In genomic region chr20:31962741-31963140, GRCh38 we compare ENCODE assay signal across 1 cellular context.
TF ChIP-seq lines count a peak whose summit lies in the region.

No MANE protein-coding gene starts in this region.

TF ChIP-seq in SK-N-SH, 30 proteins besides CTCF, POLR2A, EP300 and RAD21 (continued from another document):
- TF ChIP-seq USF1 (IDR thresholded peaks at IDR 0.05; ENCODE audit: borderline replicate concordance, low read depth) (no peak), USF2 (IDR thresholded peaks at IDR 0.05; ENCODE audit: borderline replicate concordance, low read depth, low read length) (no peak), RXRA (IDR thresholded peaks at IDR 0.05; ENCODE audit: borderline replicate concordance, low read depth) (no peak), RFX5 (IDR thresholded peaks at IDR 0.05; ENCODE audit: low read length) (no peak), CHD2 (IDR thresholded peaks at IDR 0.05; ENCODE audit: low read length, partially characterized antibody) (no peak), SMC3 (IDR thresholded peaks at IDR 0.05; ENCODE audit: low read depth, low read length) (no peak), SIN3A (IDR thresholded peaks at IDR 0.05; ENCODE audit: borderline replicate concordance, low read depth, low read length) (no peak), IRF3 (IDR thresholded peaks at IDR 0.05; ENCODE audit: low read depth, low read length) (no peak), YY1 (IDR thresholded peaks at IDR 0.05; ENCODE audit: low read depth) (no peak), NFIC (IDR thresholded peaks at IDR 0.05; ENCODE audit: borderline replicate concordance) (no peak), TAF1 (IDR thresholded peaks at IDR 0.05; ENCODE audit: borderline replicate concordance, low read depth, low read length) (no peak), GATA2 (CRISPR knock-in tag; IDR thresholded peaks at IDR 0.05) (no peak), ELF1 (IDR thresholded peaks at IDR 0.05) (no peak), ZBTB33 (IDR thresholded peaks at IDR 0.05; ENCODE audit: borderline replicate concordance, low read depth) (no peak), MEF2A (IDR thresholded peaks at IDR 0.05; ENCODE audit: borderline replicate concordance, low read depth) (no peak), NRF1 (IDR thresholded peaks at IDR 0.05; ENCODE audit: low read depth, low read length) (no peak)
